In genomic region chr12:52952082-52952801, GRCh38 we compare ENCODE assay signal across 12 cellular contexts. TPM values are rescaled to one million over a fixed set of nuclear protein-coding genes. Genes with fewer than 3 reads are reported as not detected.
DNase-seq lines count a peak whose midpoint lies in the region; ATAC-seq and TF ChIP-seq lines count a peak whose summit lies in the region.
"Had no signal": no experiment of that assay in that cellular context is flagged by ENCODE, and none has a peak within 500 bp of the region (broad histone marks: within the 10 kb centered on the region; RNA-seq: fewer than 3 reads in every experiment).

No MANE protein-coding gene starts in this region.

- TF ChIP-seq CTCF in GM12873 (IDR thresholded peaks at IDR 0.05; ENCODE audit: insufficient read depth, low read depth, low read length, missing control alignments), result peak; percentile 59
- no peak for TF ChIP-seq CTCF in chondrocyte (IDR thresholded peaks at IDR 0.05)
- peak; percentile 22 for TF ChIP-seq CTCF in osteoblast (IDR thresholded peaks at IDR 0.05; ENCODE audit: extremely low read depth, low read depth, low read length)

- no peaks in the 10 kb centered on the region for H3K27me3 Mint-ChIP-seq in chondrocyte (ENCODE audit: low read depth)

- peak overlapping the region; percentile 69 for H3K27ac Mint-ChIP-seq in chondrocyte (ENCODE audit: unreplicated experiment)

- no peak overlapping the region for H3K27ac ChIP-seq in osteoblast (ENCODE audit: low read depth, low read length)

- peak overlapping the region; percentile 77 for H3K4me3 ChIP-seq in osteoblast (ENCODE audit: insufficient read depth, low read length)

- H3K79me2 ChIP-seq in osteoblast (ENCODE audit: insufficient read depth, low read length), result peaks cover 9% of the 10 kb centered on the region

- peaks cover 5% of the 10 kb centered on the region for H4K20me1 ChIP-seq in osteoblast (ENCODE audit: insufficient read depth, low read length)

- DNase-seq in MV-4-11 (lab: John Stamatoyannopoulos, UW) (peak; percentile 12), chondrocyte (ENCODE audit: low spot score) (no peak), osteoblast (ENCODE audit: insufficient read length, low spot score, missing footprints) (no peak), T1000 (lab: John Stamatoyannopoulos, UW) (no peak)
- DNase-seq: activated CD8-positive, alpha-beta memory T cell treated with anti-CD3 and anti-CD28 coated beads for 24 hours; anterior cingulate cortex; DMS79; stimulated activated CD4-positive, alpha-beta T cell treated with anti-CD3 and anti-CD28 coated beads, Interleukin-12 subunit alpha, Interleukin-12 subunit beta, amount 100 ng/mL, for 4 hours had no signal

- H3K4me2 ChIP-seq in osteoblast (ENCODE audit: insufficient read depth, low read length), result peak overlapping the region; percentile 84

- peaks cover 24% of the 10 kb centered on the region for H3K36me3 ChIP-seq in osteoblast (ENCODE audit: insufficient read depth, low read length)

- peaks cover 35% of the 10 kb centered on the region for H3K4me1 Mint-ChIP-seq in chondrocyte (ENCODE audit: low read depth)

- H3K9me3 ChIP-seq in osteoblast (ENCODE audit: low read depth, low read length), result no peaks in the 10 kb centered on the region

- H3K4me1 ChIP-seq in osteoblast (ENCODE audit: insufficient read depth, low read length), result peaks cover 23% of the 10 kb centered on the region

- no peaks in the 10 kb centered on the region for H3K9me3 Mint-ChIP-seq in chondrocyte (ENCODE audit: low read depth)

- peak overlapping the region; percentile 78 for H3K4me3 Mint-ChIP-seq in chondrocyte (ENCODE audit: unreplicated experiment)

- no peak overlapping the region for H2AFZ ChIP-seq in osteoblast (ENCODE audit: low read length)

- peaks cover 18% of the 10 kb centered on the region for H3K36me3 Mint-ChIP-seq in chondrocyte (ENCODE audit: low read depth)

- no peaks in the 10 kb centered on the region for H3K27me3 ChIP-seq in osteoblast (ENCODE audit: insufficient read depth, low read length)

- ATAC-seq in GM19467 (IDR thresholded peaks at IDR 0.05; ENCODE audit: unreplicated experiment) (no peak), HG02840 (IDR thresholded peaks at IDR 0.05; ENCODE audit: low FRiP score, unreplicated experiment) (no peak), HG03159 (IDR thresholded peaks at IDR 0.05; ENCODE audit: unreplicated experiment) (no peak)

RNA-seq across cellular contexts. Expression of gene KRT18, which starts 3.3 kb away (rescaled TPM):
- total RNA-seq in chondrocyte (44.7 to 173 TPM (median 172 TPM) in 3 replicates), osteoblast (22.4 and 61.9 TPM in 2 replicates)

RNA-seq across cellular contexts. Expression of gene KRT8, which starts 47.4 kb away (rescaled TPM):
- 11.3 to 15.7 TPM (median 13.0 TPM) in 3 replicates for total RNA-seq in chondrocyte
- total RNA-seq in osteoblast, result 2.9 and 5.1 TPM in 2 replicates

RNA-seq across cellular contexts. Expression of gene EIF4B, which starts 54.0 kb away (rescaled TPM):
- 270 to 336 TPM (median 323 TPM) in 3 replicates for total RNA-seq in chondrocyte
- 1,135 and 1,332 TPM in 2 replicates for total RNA-seq in osteoblast
